ENCODE assay signal across 1 cellular context in the genomic region with DNA sequence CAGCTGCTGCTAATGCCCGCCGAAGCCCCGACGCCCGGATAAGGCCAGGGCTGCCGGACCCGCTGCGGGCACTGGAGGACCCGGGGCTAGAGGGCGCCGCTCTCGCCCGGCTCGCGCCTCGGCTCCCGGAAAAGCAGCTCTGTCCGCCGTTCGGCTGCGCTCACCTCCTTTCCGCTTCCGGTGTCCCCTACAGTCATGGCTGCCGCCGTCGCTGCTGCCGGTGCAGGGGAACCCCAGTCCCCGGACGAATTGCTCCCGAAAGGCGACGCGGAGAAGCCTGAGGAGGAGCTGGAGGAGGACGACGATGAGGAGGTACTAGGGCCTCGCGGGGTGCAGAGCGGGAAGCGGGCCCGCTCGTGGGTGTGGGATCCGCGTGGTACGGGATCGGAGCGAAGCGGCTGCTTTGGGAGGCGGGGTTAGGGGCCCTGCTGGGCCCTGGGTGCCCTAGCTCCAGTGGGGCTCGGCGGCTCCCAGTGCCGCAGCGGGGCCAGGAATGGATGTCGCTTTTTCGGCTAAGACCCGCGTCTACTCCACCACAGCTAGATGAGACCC.
A peak's percentile ranks its signal among the peaks of the same experiment; 100 is the strongest.
TF ChIP-seq lines count a peak whose summit lies in the region.

A gene (plus strand): TSS at position 174 of the 552 bp plus-strand sequence. CDS start 22 bp downstream, at position 196.

TF ChIP-seq in GM23338, 12 proteins besides CTCF, POLR2A, EP300 and RAD21 (continued from another document):
- TF ChIP-seq, protein P1, sequence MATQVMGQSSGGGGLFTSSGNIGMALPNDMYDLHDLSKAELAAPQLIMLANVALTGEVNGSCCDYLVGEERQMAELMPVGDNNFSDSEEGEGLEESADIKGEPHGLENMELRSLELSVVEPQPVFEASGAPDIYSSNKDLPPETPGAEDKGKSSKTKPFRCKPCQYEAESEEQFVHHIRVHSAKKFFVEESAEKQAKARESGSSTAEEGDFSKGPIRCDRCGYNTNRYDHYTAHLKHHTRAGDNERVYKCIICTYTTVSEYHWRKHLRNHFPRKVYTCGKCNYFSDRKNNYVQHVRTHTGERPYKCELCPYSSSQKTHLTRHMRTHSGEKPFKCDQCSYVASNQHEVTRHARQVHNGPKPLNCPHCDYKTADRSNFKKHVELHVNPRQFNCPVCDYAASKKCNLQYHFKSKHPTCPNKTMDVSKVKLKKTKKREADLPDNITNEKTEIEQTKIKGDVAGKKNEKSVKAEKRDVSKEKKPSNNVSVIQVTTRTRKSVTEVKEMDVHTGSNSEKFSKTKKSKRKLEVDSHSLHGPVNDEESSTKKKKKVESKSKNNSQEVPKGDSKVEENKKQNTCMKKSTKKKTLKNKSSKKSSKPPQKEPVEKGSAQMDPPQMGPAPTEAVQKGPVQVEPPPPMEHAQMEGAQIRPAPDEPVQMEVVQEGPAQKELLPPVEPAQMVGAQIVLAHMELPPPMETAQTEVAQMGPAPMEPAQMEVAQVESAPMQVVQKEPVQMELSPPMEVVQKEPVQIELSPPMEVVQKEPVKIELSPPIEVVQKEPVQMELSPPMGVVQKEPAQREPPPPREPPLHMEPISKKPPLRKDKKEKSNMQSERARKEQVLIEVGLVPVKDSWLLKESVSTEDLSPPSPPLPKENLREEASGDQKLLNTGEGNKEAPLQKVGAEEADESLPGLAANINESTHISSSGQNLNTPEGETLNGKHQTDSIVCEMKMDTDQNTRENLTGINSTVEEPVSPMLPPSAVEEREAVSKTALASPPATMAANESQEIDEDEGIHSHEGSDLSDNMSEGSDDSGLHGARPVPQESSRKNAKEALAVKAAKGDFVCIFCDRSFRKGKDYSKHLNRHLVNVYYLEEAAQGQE (IDR thresholded peaks at IDR 0.05; ENCODE audit: unreplicated experiment): peak; percentile 32
- TF ChIP-seq ZNF114 (CRISPR knock-in tag; IDR thresholded peaks at IDR 0.05) (no peak), CREB1 (CRISPR knock-in tag; IDR thresholded peaks at IDR 0.05; ENCODE audit: low read depth) (peak; percentile 52)
- TF ChIP-seq, protein P2, sequence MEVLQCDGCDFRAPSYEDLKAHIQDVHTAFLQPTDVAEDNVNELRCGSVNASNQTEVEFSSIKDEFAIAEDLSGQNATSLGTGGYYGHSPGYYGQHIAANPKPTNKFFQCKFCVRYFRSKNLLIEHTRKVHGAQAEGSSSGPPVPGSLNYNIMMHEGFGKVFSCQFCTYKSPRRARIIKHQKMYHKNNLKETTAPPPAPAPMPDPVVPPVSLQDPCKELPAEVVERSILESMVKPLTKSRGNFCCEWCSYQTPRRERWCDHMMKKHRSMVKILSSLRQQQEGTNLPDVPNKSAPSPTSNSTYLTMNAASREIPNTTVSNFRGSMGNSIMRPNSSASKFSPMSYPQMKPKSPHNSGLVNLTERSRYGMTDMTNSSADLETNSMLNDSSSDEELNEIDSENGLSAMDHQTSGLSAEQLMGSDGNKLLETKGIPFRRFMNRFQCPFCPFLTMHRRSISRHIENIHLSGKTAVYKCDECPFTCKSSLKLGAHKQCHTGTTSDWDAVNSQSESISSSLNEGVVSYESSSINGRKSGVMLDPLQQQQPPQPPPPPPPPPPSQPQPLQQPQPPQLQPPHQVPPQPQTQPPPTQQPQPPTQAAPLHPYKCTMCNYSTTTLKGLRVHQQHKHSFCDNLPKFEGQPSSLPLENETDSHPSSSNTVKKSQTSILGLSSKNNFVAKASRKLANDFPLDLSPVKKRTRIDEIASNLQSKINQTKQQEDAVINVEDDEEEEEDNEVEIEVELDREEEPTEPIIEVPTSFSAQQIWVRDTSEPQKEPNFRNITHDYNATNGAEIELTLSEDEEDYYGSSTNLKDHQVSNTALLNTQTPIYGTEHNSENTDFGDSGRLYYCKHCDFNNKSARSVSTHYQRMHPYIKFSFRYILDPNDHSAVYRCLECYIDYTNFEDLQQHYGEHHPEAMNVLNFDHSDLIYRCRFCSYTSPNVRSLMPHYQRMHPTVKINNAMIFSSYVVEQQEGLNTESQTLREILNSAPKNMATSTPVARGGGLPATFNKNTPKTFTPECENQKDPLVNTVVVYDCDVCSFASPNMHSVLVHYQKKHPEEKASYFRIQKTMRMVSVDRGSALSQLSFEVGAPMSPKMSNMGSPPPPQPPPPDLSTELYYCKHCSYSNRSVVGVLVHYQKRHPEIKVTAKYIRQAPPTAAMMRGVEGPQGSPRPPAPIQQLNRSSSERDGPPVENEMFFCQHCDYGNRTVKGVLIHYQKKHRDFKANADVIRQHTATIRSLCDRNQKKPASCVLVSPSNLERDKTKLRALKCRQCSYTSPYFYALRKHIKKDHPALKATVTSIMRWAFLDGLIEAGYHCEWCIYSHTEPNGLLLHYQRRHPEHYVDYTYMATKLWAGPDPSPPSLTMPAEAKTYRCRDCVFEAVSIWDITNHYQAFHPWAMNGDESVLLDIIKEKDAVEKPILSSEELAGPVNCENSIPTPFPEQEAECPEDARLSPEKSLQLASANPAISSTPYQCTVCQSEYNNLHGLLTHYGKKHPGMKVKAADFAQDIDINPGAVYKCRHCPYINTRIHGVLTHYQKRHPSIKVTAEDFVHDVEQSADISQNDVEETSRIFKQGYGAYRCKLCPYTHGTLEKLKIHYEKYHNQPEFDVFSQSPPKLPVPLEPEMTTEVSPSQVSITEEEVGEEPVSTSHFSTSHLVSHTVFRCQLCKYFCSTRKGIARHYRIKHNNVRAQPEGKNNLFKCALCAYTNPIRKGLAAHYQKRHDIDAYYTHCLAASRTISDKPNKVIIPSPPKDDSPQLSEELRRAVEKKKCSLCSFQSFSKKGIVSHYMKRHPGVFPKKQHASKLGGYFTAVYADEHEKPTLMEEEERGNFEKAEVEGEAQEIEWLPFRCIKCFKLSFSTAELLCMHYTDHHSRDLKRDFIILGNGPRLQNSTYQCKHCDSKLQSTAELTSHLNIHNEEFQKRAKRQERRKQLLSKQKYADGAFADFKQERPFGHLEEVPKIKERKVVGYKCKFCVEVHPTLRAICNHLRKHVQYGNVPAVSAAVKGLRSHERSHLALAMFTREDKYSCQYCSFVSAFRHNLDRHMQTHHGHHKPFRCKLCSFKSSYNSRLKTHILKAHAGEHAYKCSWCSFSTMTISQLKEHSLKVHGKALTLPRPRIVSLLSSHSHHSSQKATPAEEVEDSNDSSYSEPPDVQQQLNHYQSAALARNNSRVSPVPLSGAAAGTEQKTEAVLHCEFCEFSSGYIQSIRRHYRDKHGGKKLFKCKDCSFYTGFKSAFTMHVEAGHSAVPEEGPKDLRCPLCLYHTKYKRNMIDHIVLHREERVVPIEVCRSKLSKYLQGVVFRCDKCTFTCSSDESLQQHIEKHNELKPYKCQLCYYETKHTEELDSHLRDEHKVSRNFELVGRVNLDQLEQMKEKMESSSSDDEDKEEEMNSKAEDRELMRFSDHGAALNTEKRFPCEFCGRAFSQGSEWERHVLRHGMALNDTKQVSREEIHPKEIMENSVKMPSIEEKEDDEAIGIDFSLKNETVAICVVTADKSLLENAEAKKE (CRISPR knock-in tag; IDR thresholded peaks at IDR 0.05): no peak
